18 cellular contexts compared by ENCODE assay signal in the genomic region with DNA sequence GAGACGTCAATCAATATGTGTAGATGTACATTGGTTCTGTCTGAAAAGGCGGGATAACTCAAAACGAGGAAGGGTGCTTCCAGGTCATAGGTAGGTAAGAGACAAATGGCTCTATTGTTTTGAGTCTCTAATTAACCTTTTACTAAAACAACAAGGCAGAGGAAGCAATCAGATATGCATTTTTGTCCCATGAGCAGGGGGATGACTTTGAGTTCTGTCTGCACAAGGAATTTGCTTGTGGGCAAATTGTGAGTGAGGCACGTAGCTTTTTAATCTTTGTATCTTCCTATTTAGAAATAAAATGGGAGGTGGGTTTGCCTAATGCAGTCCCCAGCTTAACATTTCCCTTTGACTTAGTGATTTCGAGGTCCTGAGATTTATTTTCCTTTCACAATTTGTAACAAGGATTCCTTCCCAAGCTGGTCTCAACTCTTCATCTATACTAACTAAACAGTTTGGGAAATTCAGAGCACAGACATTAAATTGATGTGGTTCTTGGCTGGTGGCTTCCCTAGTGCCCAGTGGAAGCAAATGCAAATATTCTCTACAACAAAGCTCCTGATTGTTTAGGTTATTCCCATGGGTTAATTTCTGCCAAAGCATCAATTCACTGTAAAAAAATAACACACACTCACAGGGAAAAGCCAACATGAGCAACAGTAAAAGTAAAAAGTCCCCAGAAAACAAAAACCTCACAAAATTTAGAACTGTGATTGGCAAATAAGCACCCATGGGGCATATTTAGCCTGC.
DNase-seq lines count a peak whose midpoint lies in the region; ATAC-seq, FAIRE-seq and TF ChIP-seq lines count a peak whose summit lies in the region.
"Had no signal": no experiment of that assay in that cellular context is flagged by ENCODE, and none has a peak within 500 bp of the region (broad histone marks: within the 10 kb centered on the region; RNA-seq: fewer than 3 reads in every experiment).

No MANE protein-coding gene starts in this region.

- no peak for TF ChIP-seq CTCF in epithelial cell of esophagus (IDR thresholded peaks at IDR 0.05; ENCODE audit: insufficient read depth, low read depth, low read length, missing control alignments)
- no peak for TF ChIP-seq CTCF in pancreas (IDR thresholded peaks at IDR 0.05)
- no peak for TF ChIP-seq CTCF in brain microvascular endothelial cell (IDR thresholded peaks at IDR 0.05; ENCODE audit: low read depth, low read length, missing control alignments)

- H4K12ac ChIP-seq in trophoblast cell (ENCODE audit: low read depth, low read length): no peak overlapping the region

- H3K9me3 ChIP-seq in trophoblast cell (ENCODE audit: insufficient read depth, low read depth, low read length) (no peaks in the 10 kb centered on the region), pancreas (no peaks in the 10 kb centered on the region)

- no peak overlapping the region for H4K91ac ChIP-seq in trophoblast cell (ENCODE audit: low read depth, low read length)

- H2BK120ac ChIP-seq in trophoblast cell (ENCODE audit: insufficient read depth, low read length, poor library complexity): no peak overlapping the region

- in situ Hi-C loops in brain microvascular endothelial cell (cut with HindIII; ENCODE audit: low pct_ligation_motif_present, low sequenced_read_pairs): no loop called here

- H3K23ac ChIP-seq in trophoblast cell (ENCODE audit: low read length): no peak overlapping the region

- no peak overlapping the region for H2BK5ac ChIP-seq in trophoblast cell (ENCODE audit: low read depth, low read length, poor library complexity)

- H3K4me2 ChIP-seq in trophoblast cell (ENCODE audit: low read length): no peak overlapping the region

- no CpG with 5 or more reads among the region's 5 CpGs for WGBS in trophoblast cell (ENCODE audit: extremely low coverage, insufficient coverage, insufficient read length)
- 43 to 56% methylated on average over 5 of the region's 5 CpGs for WGBS in pancreas, 2 donors

- no peak overlapping the region for H3K9ac ChIP-seq in trophoblast cell (ENCODE audit: low read length)

- H3K4me3 ChIP-seq in epithelial cell of esophagus (ENCODE audit: low read length) (no peak overlapping the region), trophoblast cell (ENCODE audit: low read depth, low read length) (no peak overlapping the region), pancreas (no peak overlapping the region), brain microvascular endothelial cell (ENCODE audit: low read depth, low read length) (no peak overlapping the region)
- H3K4me3 ChIP-seq: K562 had no signal

- intact Hi-C loops in pancreas (cut with DNase I): no loop called here

- H4K8ac ChIP-seq in trophoblast cell (ENCODE audit: low read depth, low read length): no peak overlapping the region

- no peaks in the 10 kb centered on the region for H3K27me3 ChIP-seq in trophoblast cell (ENCODE audit: insufficient read depth, low read length)
- no peaks in the 10 kb centered on the region for H3K27me3 ChIP-seq in pancreas
- no peaks in the 10 kb centered on the region for H3K27me3 ChIP-seq in brain microvascular endothelial cell (replicated peaks)

- no peaks in the 10 kb centered on the region for H3K36me3 ChIP-seq in trophoblast cell (ENCODE audit: control insufficient read depth in 1 of 2, insufficient read depth in 2 of 2, low read length in 2 of 2)
- H3K36me3 ChIP-seq in pancreas: no peaks in the 10 kb centered on the region
- no peaks in the 10 kb centered on the region for H3K36me3 ChIP-seq in brain microvascular endothelial cell (replicated peaks)

- no peaks in the 10 kb centered on the region for H3K79me1 ChIP-seq in trophoblast cell (ENCODE audit: low read length)

- DNase-seq in EL: peak; percentile 40
- DNase-seq in NCI-H69 (lab: John Stamatoyannopoulos, UW): peak; percentile 32
- peak; percentile 16 for DNase-seq in epithelial cell of esophagus (ENCODE audit: low read depth)
- peak; percentile 27 to 74 for DNase-seq in trophoblast cell
- DNase-seq in pancreas: no peak
- no peak for DNase-seq in brain microvascular endothelial cell
- DNase-seq: ACHN; CD8-positive, alpha-beta T cell; NCI-H1092 treated with DMSO at 0.1 percent for 48 hours; NCI-H1694 treated with DMSO at 0.1 percent for 48 hours; NCI-H2171; NCI-H510A; NK-92 treated with Interleukin-12 subunit alpha and Interleukin-12 subunit beta, amount 100 ng/mL, for 24 hours; PC-3 had no signal

- no peaks in the 10 kb centered on the region for H3K79me2 ChIP-seq in trophoblast cell (ENCODE audit: control insufficient read depth, insufficient read depth, low read length, poor library complexity)

- FAIRE-seq in pancreas (lab: Jason Lieb, UNC): no peak
- FAIRE-seq: H1, K562 had no signal

- H3K14ac ChIP-seq in trophoblast cell (ENCODE audit: low read length): no peak overlapping the region

- no peak for ATAC-seq in pancreas
- ATAC-seq in HG03520 (IDR thresholded peaks at IDR 0.05; ENCODE audit: unreplicated experiment): no peak
- ATAC-seq: CD8-positive, alpha-beta T cell; K562; PC-3 had no signal

- peaks cover 0 to 4% of the 10 kb centered on the region in 2 experiments for H3K4me1 ChIP-seq in trophoblast cell (ENCODE audit: control insufficient read depth in 1 of 2, insufficient read depth in 2 of 2, low read length in 2 of 2)
- H3K4me1 ChIP-seq in pancreas: no peaks in the 10 kb centered on the region

- no peak overlapping the region for H3K4ac ChIP-seq in trophoblast cell (ENCODE audit: low read depth, low read length)

- H2BK12ac ChIP-seq in trophoblast cell (ENCODE audit: low read length): no peak overlapping the region

- no peak overlapping the region for H3K18ac ChIP-seq in trophoblast cell (ENCODE audit: low read length)

- no peak overlapping the region for H2AFZ ChIP-seq in trophoblast cell (ENCODE audit: insufficient read depth, low read length, poor library complexity)

- no peak overlapping the region for H2AK5ac ChIP-seq in trophoblast cell (ENCODE audit: low read length)

- H3K27ac ChIP-seq in trophoblast cell (ENCODE audit: low read depth, low read length) (no peak overlapping the region), pancreas (no peak overlapping the region), brain microvascular endothelial cell (no peak overlapping the region)
- H3K27ac ChIP-seq: HL-60 had no signal

Comparison
In these comparisons a context has a peak if more than half of its experiments do, and no peak if none do; other contexts are left out.
1. DNase-seq: peak in EL (single experiment), NCI-H69 (single experiment), epithelial cell of esophagus (single experiment) and trophoblast cell (2 of 2); none in pancreas (0 of 6) and brain microvascular endothelial cell (single experiment).